In the genomic region with DNA sequence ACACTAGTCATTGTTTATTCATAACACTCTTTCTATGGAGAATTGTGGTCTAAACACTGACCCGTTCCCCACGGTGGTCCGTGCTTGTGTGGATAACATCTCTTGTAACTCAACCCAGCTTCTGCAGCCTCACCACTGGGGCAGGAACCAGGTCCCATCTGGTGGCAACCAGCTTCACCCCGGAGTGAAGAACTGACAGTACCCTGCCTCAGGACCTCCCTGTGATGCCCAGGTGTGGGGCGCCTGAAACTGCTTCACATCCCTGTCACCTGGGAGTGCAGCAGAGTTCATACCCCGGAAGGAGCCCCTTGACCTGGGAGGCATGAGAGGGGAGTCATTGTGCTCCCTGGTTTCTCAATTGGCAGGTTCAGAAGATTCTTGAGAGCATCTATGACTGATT, we compare ENCODE assay signal across 28 cellular contexts.
"Had no signal": no experiment of that assay in that cellular context is flagged by ENCODE, and none has a peak within 500 bp of the region (broad histone marks: within the 10 kb centered on the region; RNA-seq: fewer than 3 reads in every experiment).

No MANE protein-coding gene starts in this region.

- H3K27ac Mint-ChIP-seq: activated B cell treated with CpG ODN at 0.5 μM for 24 hours; activated CD4-positive, alpha-beta memory T cell treated with anti-CD3 and anti-CD28 coated beads for 36 hours; activated CD4-positive, alpha-beta T cell treated with anti-CD3 and anti-CD28 coated beads, Interleukin-2, amount 10 ng/mL, durations not matched to agents 24 days and 14 days; activated CD8-positive, alpha-beta T cell treated with anti-CD3 and anti-CD28 coated beads, Interleukin-2, amount 10 ng/mL, durations not matched to agents 7 days and 5 days; activated naive CD8-positive, alpha-beta T cell; activated T-helper 17 cell treated with anti-CD3 and anti-CD28 coated beads, Interleukin-2, amount 50 U/mL, for 72 hours; dendritic cell treated with granulocyte-macrophage colony-stimulating factor and Interleukin-4, amounts not matched to agents 40 ng/mL and 50 ng/mL, for 4 days; endodermal cell; T-cell; T-helper 1 cell treated with Interleukin-12 subunit alpha and Interleukin-12 subunit beta and Interleukin-4 antibody, amounts not matched to agents 30 μg/mL and 1 μg/mL, for 36 hours had no signal

- H3K36me3 ChIP-seq: brain microvascular endothelial cell, gastrocnemius medialis, WERI-Rb-1 had no signal

- H3K36me3 Mint-ChIP-seq: activated CD4-positive, alpha-beta memory T cell treated with anti-CD3 and anti-CD28 coated beads for 36 hours; activated naive CD8-positive, alpha-beta T cell; T-cell had no signal

- H3K4me1 Mint-ChIP-seq: activated CD4-positive, alpha-beta T cell treated with anti-CD3 and anti-CD28 coated beads, Interleukin-2, amount 10 ng/mL, durations not matched to agents 24 days and 14 days had no signal

- H3K4me3 ChIP-seq: dorsolateral prefrontal cortex, gastrocnemius medialis had no signal

- ATAC-seq: activated CD4-positive, CD25-positive, alpha-beta regulatory T cell treated with anti-CD3 and anti-CD28 coated beads, Interleukin-2, amount 50 U/mL, for 24 hours; activated CD8-positive, alpha-beta T cell treated with anti-CD3 and anti-CD28 coated beads, Interleukin-2, amount 10 ng/mL, durations not matched to agents 7 days and 5 days; activated T-cell treated with anti-CD3 and anti-CD28 coated beads, Interleukin-2, amount 50 U/mL, for 4 hours; activated T-helper 17 cell treated with anti-CD3 and anti-CD28 coated beads, Interleukin-2, amount 50 U/mL, for 72 hours; esophagus mucosa; foreskin keratinocyte; gastrocnemius medialis; T-cell had no signal

- DNase-seq: activated B cell treated with CpG ODN at 0.5 μM for 24 hours; activated CD4-positive, alpha-beta memory T cell treated with anti-CD3 and anti-CD28 coated beads for 36 hours; activated CD4-positive, alpha-beta T cell treated with anti-CD3 and anti-CD28 coated beads, Interleukin-2, amount 10 ng/mL, durations not matched to agents 24 days and 14 days; activated CD8-positive, alpha-beta T cell treated with anti-CD3 and anti-CD28 coated beads, Interleukin-2, amount 10 ng/mL, durations not matched to agents 7 days and 5 days; activated effector memory CD4-positive, alpha-beta T cell treated with Interleukin-2 at 50 U/mL for 16 hours; activated gamma-delta T cell treated with Interleukin-2 at 50 U/mL for 16 hours; activated naive CD4-positive, alpha-beta T cell treated with anti-CD3 and anti-CD28 coated beads, Interleukin-2, amount 50 U/mL, for 16 hours; activated naive CD4-positive, alpha-beta T cell treated with Interleukin-2 at 50 U/mL for 16 hours; activated T-cell treated with anti-CD3 and anti-CD28 coated beads, Interleukin-2, amount 50 U/mL, for 4 hours; amniotic stem cell; anterior cingulate cortex; brain microvascular endothelial cell; caudate nucleus; dorsolateral prefrontal cortex; effector memory CD4-positive, alpha-beta T cell; foreskin keratinocyte; gastrocnemius medialis; SW 1271; T-cell; T-helper 9 cell; WERI-Rb-1 had no signal

- H3K4me3 Mint-ChIP-seq: activated B cell treated with CpG ODN at 0.5 μM for 24 hours; activated CD4-positive, alpha-beta memory T cell treated with anti-CD3 and anti-CD28 coated beads for 36 hours; activated CD4-positive, alpha-beta T cell treated with anti-CD3 and anti-CD28 coated beads, Interleukin-2, amount 10 ng/mL, durations not matched to agents 24 days and 14 days; activated CD8-positive, alpha-beta T cell treated with anti-CD3 and anti-CD28 coated beads, Interleukin-2, amount 10 ng/mL, durations not matched to agents 7 days and 5 days; activated naive CD8-positive, alpha-beta T cell; activated T-cell treated with anti-CD3 and anti-CD28 coated beads, Interleukin-2, amount 50 U/mL, for 4 hours; activated T-helper 17 cell treated with anti-CD3 and anti-CD28 coated beads, Interleukin-2, amount 50 U/mL, for 72 hours; dendritic cell treated with granulocyte-macrophage colony-stimulating factor and Interleukin-4, amounts not matched to agents 40 ng/mL and 50 ng/mL, for 4 days; endodermal cell; T-cell; T-helper 1 cell treated with Interleukin-12 subunit alpha and Interleukin-12 subunit beta and Interleukin-4 antibody, amounts not matched to agents 30 μg/mL and 1 μg/mL, for 36 hours had no signal

- H3K27me3 ChIP-seq: brain microvascular endothelial cell, dorsolateral prefrontal cortex, foreskin keratinocyte had no signal

- H3K4me1 ChIP-seq: foreskin keratinocyte had no signal

- H3K9me3 ChIP-seq: gastrocnemius medialis had no signal

- H3K9me3 Mint-ChIP-seq: activated B cell treated with CpG ODN at 0.5 μM for 24 hours; activated CD4-positive, alpha-beta memory T cell treated with anti-CD3 and anti-CD28 coated beads for 36 hours; activated CD4-positive, alpha-beta T cell treated with anti-CD3 and anti-CD28 coated beads, Interleukin-2, amount 10 ng/mL, durations not matched to agents 24 days and 14 days; activated T-cell treated with anti-CD3 and anti-CD28 coated beads, Interleukin-2, amount 50 U/mL, for 4 hours; activated T-helper 17 cell treated with anti-CD3 and anti-CD28 coated beads, Interleukin-2, amount 50 U/mL, for 72 hours; dendritic cell treated with granulocyte-macrophage colony-stimulating factor and Interleukin-4, amounts not matched to agents 40 ng/mL and 50 ng/mL, for 4 days; endodermal cell; T-cell; T-helper 1 cell treated with Interleukin-12 subunit alpha and Interleukin-12 subunit beta and Interleukin-4 antibody, amounts not matched to agents 30 μg/mL and 1 μg/mL, for 36 hours had no signal

- H3K27me3 Mint-ChIP-seq: activated CD4-positive, alpha-beta T cell treated with anti-CD3 and anti-CD28 coated beads, Interleukin-2, amount 10 ng/mL, durations not matched to agents 24 days and 14 days; activated naive CD8-positive, alpha-beta T cell had no signal

- H3K27ac ChIP-seq: brain microvascular endothelial cell, dorsolateral prefrontal cortex, foreskin keratinocyte, gastrocnemius medialis, WERI-Rb-1 had no signal
